In genomic region chr16:66483689-66484452, GRCh38 we compare ENCODE assay signal across 1 cellular context.
TF ChIP-seq lines count a peak whose summit lies in the region.

No MANE protein-coding gene starts in this region.

TF ChIP-seq in HepG2, 621 proteins besides CTCF, POLR2A, EP300 and RAD21 (continued from another document and continues in another):
- peak; percentile 30; the same call in 1 of the 2 replicates for TF ChIP-seq REPIN1 (CRISPR knock-in tag; IDR thresholded peaks at IDR 0.05; ENCODE audit: borderline replicate concordance, low read depth)
- TF ChIP-seq MTF2 (CRISPR knock-in tag; IDR thresholded peaks at IDR 0.05; ENCODE audit: borderline replicate concordance) = peak; percentile 27; the same call in 1 of the 2 replicates
- no peak for TF ChIP-seq HDAC1 (CRISPR knock-in tag; IDR thresholded peaks at IDR 0.05)
- TF ChIP-seq THYN1 (CRISPR knock-in tag; IDR thresholded peaks at IDR 0.05; ENCODE audit: borderline replicate concordance, low read depth) = no peak
- TF ChIP-seq POLR2AphosphoS2 (IDR thresholded peaks at IDR 0.05; ENCODE audit: low read depth, low read length) = no peak
- no peak for TF ChIP-seq MED8 (CRISPR knock-in tag; IDR thresholded peaks at IDR 0.05; ENCODE audit: insufficient replicate concordance)
- TF ChIP-seq ZSCAN31 (CRISPR knock-in tag; IDR thresholded peaks at IDR 0.05; ENCODE audit: low read depth) = no peak
- TF ChIP-seq ZNF530 (CRISPR knock-in tag; IDR thresholded peaks at IDR 0.05; ENCODE audit: low read depth) = no peak
- no peak for TF ChIP-seq CAMTA2 (CRISPR knock-in tag; IDR thresholded peaks at IDR 0.05; ENCODE audit: borderline replicate concordance)
- TF ChIP-seq, protein P1, sequence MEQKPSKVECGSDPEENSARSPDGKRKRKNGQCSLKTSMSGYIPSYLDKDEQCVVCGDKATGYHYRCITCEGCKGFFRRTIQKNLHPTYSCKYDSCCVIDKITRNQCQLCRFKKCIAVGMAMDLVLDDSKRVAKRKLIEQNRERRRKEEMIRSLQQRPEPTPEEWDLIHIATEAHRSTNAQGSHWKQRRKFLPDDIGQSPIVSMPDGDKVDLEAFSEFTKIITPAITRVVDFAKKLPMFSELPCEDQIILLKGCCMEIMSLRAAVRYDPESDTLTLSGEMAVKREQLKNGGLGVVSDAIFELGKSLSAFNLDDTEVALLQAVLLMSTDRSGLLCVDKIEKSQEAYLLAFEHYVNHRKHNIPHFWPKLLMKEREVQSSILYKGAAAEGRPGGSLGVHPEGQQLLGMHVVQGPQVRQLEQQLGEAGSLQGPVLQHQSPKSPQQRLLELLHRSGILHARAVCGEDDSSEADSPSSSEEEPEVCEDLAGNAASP (CRISPR knock-in tag; IDR thresholded peaks at IDR 0.05; ENCODE audit: borderline replicate concordance) = 0 out of 2 replicates have a peak, but pooled peaks have one; percentile 32
- no peak for TF ChIP-seq NR2F2 (IDR thresholded peaks at IDR 0.05; ENCODE audit: borderline replicate concordance, low read depth)
- TF ChIP-seq TOE1 (CRISPR knock-in tag; IDR thresholded peaks at IDR 0.05) = no peak
- TF ChIP-seq SMYD3 (CRISPR knock-in tag; IDR thresholded peaks at IDR 0.05) = no peak
- TF ChIP-seq, protein P2, sequence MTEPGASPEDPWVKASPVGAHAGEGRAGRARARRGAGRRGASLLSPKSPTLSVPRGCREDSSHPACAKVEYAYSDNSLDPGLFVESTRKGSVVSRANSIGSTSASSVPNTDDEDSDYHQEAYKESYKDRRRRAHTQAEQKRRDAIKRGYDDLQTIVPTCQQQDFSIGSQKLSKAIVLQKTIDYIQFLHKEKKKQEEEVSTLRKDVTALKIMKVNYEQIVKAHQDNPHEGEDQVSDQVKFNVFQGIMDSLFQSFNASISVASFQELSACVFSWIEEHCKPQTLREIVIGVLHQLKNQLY (CRISPR knock-in tag; IDR thresholded peaks at IDR 0.05) = no peak
- TF ChIP-seq ZNF678 (CRISPR knock-in tag; IDR thresholded peaks at IDR 0.05) = no peak
- TF ChIP-seq ZNF383 (CRISPR knock-in tag; IDR thresholded peaks at IDR 0.05; ENCODE audit: borderline replicate concordance) = no peak
- TF ChIP-seq AGO2 (optimal IDR thresholded peaks at IDR 0.05; ENCODE audit: low read depth, low read length) = no peak
- TF ChIP-seq ZNF18 (CRISPR knock-in tag; IDR thresholded peaks at IDR 0.05; ENCODE audit: insufficient replicate concordance) = no peak
- TF ChIP-seq ZNF7 (CRISPR knock-in tag; IDR thresholded peaks at IDR 0.05) = no peak
- no peak for TF ChIP-seq ZNF772 (CRISPR knock-in tag; IDR thresholded peaks at IDR 0.05)
- no peak for TF ChIP-seq SRF (IDR thresholded peaks at IDR 0.05; ENCODE audit: low read depth, low read length)
- no peak for TF ChIP-seq RNF2 (conservative IDR thresholded peaks at IDR 0.05; ENCODE audit: low read depth)
- TF ChIP-seq PTBP1 (IDR thresholded peaks at IDR 0.05; ENCODE audit: low read depth, low read length, poor library complexity, severe bottlenecking) = no peak
- TF ChIP-seq ARNT2 (CRISPR knock-in tag; IDR thresholded peaks at IDR 0.05; ENCODE audit: low read depth) = no peak
- TF ChIP-seq ZBTB8A (CRISPR knock-in tag; IDR thresholded peaks at IDR 0.05; ENCODE audit: borderline replicate concordance, low read depth) = no peak
- TF ChIP-seq ZNF546 (CRISPR knock-in tag; conservative IDR thresholded peaks at IDR 0.05) = no peak
- TF ChIP-seq, protein P3, sequence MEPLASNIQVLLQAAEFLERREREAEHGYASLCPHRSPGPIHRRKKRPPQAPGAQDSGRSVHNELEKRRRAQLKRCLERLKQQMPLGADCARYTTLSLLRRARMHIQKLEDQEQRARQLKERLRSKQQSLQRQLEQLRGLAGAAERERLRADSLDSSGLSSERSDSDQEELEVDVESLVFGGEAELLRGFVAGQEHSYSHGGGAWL (CRISPR knock-in tag; IDR thresholded peaks at IDR 0.05) = 0 out of 2 replicates have a peak, but pooled peaks have one; percentile 31
- TF ChIP-seq ZC3H4 (CRISPR knock-in tag; IDR thresholded peaks at IDR 0.05; ENCODE audit: borderline replicate concordance) = no peak
- TF ChIP-seq, protein P4, sequence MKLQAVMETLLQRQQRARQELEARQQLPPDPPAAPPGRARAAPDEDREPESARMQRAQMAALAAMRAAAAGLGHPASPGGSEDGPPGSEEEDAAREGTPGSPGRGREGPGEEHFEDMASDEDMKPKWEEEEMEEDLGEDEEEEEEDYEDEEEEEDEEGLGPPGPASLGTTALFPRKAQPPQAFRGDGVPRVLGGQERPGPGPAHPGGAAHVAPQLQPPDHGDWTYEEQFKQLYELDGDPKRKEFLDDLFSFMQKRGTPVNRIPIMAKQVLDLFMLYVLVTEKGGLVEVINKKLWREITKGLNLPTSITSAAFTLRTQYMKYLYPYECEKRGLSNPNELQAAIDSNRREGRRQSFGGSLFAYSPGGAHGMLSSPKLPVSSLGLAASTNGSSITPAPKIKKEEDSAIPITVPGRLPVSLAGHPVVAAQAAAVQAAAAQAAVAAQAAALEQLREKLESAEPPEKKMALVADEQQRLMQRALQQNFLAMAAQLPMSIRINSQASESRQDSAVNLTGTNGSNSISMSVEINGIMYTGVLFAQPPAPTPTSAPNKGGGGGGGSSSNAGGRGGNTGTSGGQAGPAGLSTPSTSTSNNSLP (IDR thresholded peaks at IDR 0.05; ENCODE audit: low read depth, low read length) = no peak
- TF ChIP-seq XBP1 (CRISPR knock-in tag; IDR thresholded peaks at IDR 0.05) = no peak
- TF ChIP-seq ZNF720 (CRISPR knock-in tag; IDR thresholded peaks at IDR 0.05) = no peak
- TF ChIP-seq KAT8 (CRISPR knock-in tag; IDR thresholded peaks at IDR 0.05) = 0 out of 2 replicates have a peak, but pooled peaks have one; percentile 30
- no peak for TF ChIP-seq SIN3B (IDR thresholded peaks at IDR 0.05; ENCODE audit: low read length)
- TF ChIP-seq, protein P5, sequence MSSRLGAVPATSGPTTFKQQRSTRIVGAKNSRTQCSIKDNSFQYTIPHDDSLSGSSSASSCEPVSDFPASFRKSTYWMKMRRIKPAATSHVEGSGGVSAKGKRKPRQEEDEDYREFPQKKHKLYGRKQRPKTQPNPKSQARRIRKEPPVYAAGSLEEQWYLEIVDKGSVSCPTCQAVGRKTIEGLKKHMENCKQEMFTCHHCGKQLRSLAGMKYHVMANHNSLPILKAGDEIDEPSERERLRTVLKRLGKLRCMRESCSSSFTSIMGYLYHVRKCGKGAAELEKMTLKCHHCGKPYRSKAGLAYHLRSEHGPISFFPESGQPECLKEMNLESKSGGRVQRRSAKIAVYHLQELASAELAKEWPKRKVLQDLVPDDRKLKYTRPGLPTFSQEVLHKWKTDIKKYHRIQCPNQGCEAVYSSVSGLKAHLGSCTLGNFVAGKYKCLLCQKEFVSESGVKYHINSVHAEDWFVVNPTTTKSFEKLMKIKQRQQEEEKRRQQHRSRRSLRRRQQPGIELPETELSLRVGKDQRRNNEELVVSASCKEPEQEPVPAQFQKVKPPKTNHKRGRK (CRISPR knock-in tag; IDR thresholded peaks at IDR 0.05) = no peak
- no peak for TF ChIP-seq ZNF552 (CRISPR knock-in tag; IDR thresholded peaks at IDR 0.05; ENCODE audit: borderline replicate concordance)
- TF ChIP-seq HCFC1 (IDR thresholded peaks at IDR 0.05; ENCODE audit: low read depth, low read length) = no peak
- TF ChIP-seq HMGXB3 (CRISPR knock-in tag; IDR thresholded peaks at IDR 0.05; ENCODE audit: borderline replicate concordance) = no peak
- 0 out of 2 replicates have a peak, but pooled peaks have one; percentile 25 for TF ChIP-seq TARDBP (CRISPR knock-in tag; IDR thresholded peaks at IDR 0.05)
- TF ChIP-seq NR0B2 (CRISPR knock-in tag; IDR thresholded peaks at IDR 0.05) = no peak
- no peak for TF ChIP-seq ZSCAN21 (CRISPR knock-in tag; IDR thresholded peaks at IDR 0.05; ENCODE audit: borderline replicate concordance)
- no peak for TF ChIP-seq RBAK (CRISPR knock-in tag; IDR thresholded peaks at IDR 0.05)
- no peak for TF ChIP-seq KDM6A (CRISPR knock-in tag; IDR thresholded peaks at IDR 0.05; ENCODE audit: low read depth)
- TF ChIP-seq ZNF891 (CRISPR knock-in tag; IDR thresholded peaks at IDR 0.05) = peak; percentile 33; the same call in 1 of the 2 replicates
- TF ChIP-seq ZFP82 (CRISPR knock-in tag; IDR thresholded peaks at IDR 0.05; ENCODE audit: borderline replicate concordance) = no peak
- no peak for TF ChIP-seq HNRNPH1 (optimal IDR thresholded peaks at IDR 0.05; ENCODE audit: low read depth, low read length)
- TF ChIP-seq SP5 (CRISPR knock-in tag; IDR thresholded peaks at IDR 0.05; ENCODE audit: borderline replicate concordance, low read depth) = no peak
- no peak for TF ChIP-seq DR1 (CRISPR knock-in tag; IDR thresholded peaks at IDR 0.05)
- no peak for TF ChIP-seq MIER3 (CRISPR knock-in tag; IDR thresholded peaks at IDR 0.05; ENCODE audit: borderline replicate concordance)
- no peak for TF ChIP-seq ZNF335 (CRISPR knock-in tag; IDR thresholded peaks at IDR 0.05)
- TF ChIP-seq ZNF577 (CRISPR knock-in tag; IDR thresholded peaks at IDR 0.05; ENCODE audit: borderline replicate concordance, low read depth) = no peak
- no peak for TF ChIP-seq JUN (CRISPR knock-in tag; IDR thresholded peaks at IDR 0.05)
- no peak for TF ChIP-seq FOXJ3 (CRISPR knock-in tag; IDR thresholded peaks at IDR 0.05; ENCODE audit: borderline replicate concordance)
- no peak for TF ChIP-seq ARNTL (CRISPR knock-in tag; IDR thresholded peaks at IDR 0.05)
- TF ChIP-seq AKAP8 (CRISPR knock-in tag; IDR thresholded peaks at IDR 0.05) = no peak
- no peak for TF ChIP-seq CBX1 (IDR thresholded peaks at IDR 0.05; ENCODE audit: low read depth)
- 0 out of 2 replicates have a peak, but pooled peaks have one; percentile 34 for TF ChIP-seq ZKSCAN8 (CRISPR knock-in tag; IDR thresholded peaks at IDR 0.05; ENCODE audit: borderline replicate concordance)
- TF ChIP-seq ZNF451 (CRISPR knock-in tag; IDR thresholded peaks at IDR 0.05) = peak; percentile 76; the same call in 1 of the 2 replicates
- TF ChIP-seq TEAD3 (CRISPR knock-in tag; optimal IDR thresholded peaks at IDR 0.05; ENCODE audit: borderline replicate concordance) = peak; percentile 52
- no peak for TF ChIP-seq PCBP1 (IDR thresholded peaks at IDR 0.05; ENCODE audit: borderline replicate concordance, low read depth, low read length)
- TF ChIP-seq SNAI1 (CRISPR knock-in tag; IDR thresholded peaks at IDR 0.05; ENCODE audit: borderline replicate concordance) = no peak
- TF ChIP-seq ZFX (CRISPR knock-in tag; IDR thresholded peaks at IDR 0.05; ENCODE audit: low read depth) = peak; percentile 71; the same call in 1 of the 2 replicates
- peak; percentile 42; the same call in 1 of the 3 replicates for TF ChIP-seq MXI1 (IDR thresholded peaks at IDR 0.05; ENCODE audit: borderline replicate concordance, low read depth, low read length)
- TF ChIP-seq RARG (CRISPR knock-in tag; IDR thresholded peaks at IDR 0.05; ENCODE audit: low read depth) = no peak
